In the genomic region with DNA sequence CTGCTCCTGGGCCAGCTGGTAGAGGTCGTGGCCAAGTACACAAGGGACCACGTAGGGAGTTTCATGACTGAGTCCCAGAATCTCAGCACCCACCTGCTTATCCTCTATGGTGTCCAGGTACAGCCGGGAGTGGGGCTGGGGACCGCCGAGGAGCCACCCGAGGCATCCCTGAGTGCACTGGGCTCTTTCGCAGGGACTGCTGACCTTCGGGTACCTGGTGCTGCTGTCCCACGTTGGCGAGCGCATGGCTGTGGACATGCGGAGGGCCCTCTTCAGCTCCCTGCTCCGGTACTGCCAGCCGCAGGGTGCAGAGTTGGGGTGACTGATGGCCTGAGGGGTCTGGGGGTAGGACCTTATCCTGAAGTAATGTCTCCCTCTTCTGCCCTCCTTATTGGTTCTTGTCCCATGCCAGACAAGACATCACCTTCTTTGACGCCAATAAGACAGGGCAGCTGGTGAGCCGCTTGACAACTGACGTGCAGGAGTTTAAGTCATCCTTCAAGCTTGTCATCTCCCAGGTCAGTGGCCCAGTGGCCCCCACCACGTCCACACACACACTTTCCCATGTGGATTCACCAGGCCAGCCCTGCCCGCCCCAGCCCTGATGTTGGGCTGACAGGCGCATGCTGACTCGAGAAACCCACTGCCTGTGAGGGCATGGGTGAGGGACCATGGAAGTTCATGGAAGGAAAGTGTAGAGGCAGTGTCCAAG, we compare ENCODE assay signal across 19 cellular contexts. TPM values are rescaled to one million over a fixed set of nuclear protein-coding genes. Genes with fewer than 3 reads are reported as not detected.
A peak's percentile ranks its signal among the peaks of the same experiment; 100 is the strongest.
DNase-seq lines count a peak whose midpoint lies in the region; ATAC-seq and TF ChIP-seq lines count a peak whose summit lies in the region.
"Had no signal": no experiment of that assay in that cellular context is flagged by ENCODE, and none has a peak within 500 bp of the region (broad histone marks: within the 10 kb centered on the region; RNA-seq: fewer than 3 reads in every experiment).

No MANE protein-coding gene starts in this region.

- H3K4me3 ChIP-seq in right cardiac atrium (ENCODE audit: low read length) (no peak overlapping the region), left ventricle myocardium inferior (no peak overlapping the region), right atrium auricular region (no peak overlapping the region), psoas muscle (no peak overlapping the region)
- H3K4me3 ChIP-seq: BLaER1, GM23248 had no signal

- no peaks in the 10 kb centered on the region for H3K27me3 ChIP-seq in right cardiac atrium (ENCODE audit: control insufficient read depth, insufficient read depth)
- no peaks in the 10 kb centered on the region for H3K27me3 ChIP-seq in left ventricle myocardium inferior (ENCODE audit: low read depth)
- H3K27me3 ChIP-seq in right atrium auricular region = no peaks in the 10 kb centered on the region
- no peaks in the 10 kb centered on the region for H3K27me3 ChIP-seq in psoas muscle (ENCODE audit: insufficient read depth in 3 of 3, low read length in 2 of 3)
- H3K27me3 ChIP-seq: BLaER1 had no signal

- no peak overlapping the region for H3K27ac ChIP-seq in right cardiac atrium (ENCODE audit: low read length)
- H3K27ac ChIP-seq in left ventricle myocardium inferior (replicated peaks) = peak overlapping the region; percentile 71
- H3K27ac ChIP-seq in right atrium auricular region = no peak overlapping the region
- peak overlapping the region; percentile 58 for H3K27ac ChIP-seq in psoas muscle
- H3K27ac ChIP-seq: 22Rv1, BLaER1, C4-2B, GM23248 had no signal

- peak; percentile 50 for DNase-seq in Right ventricle myocardium inferior (ENCODE audit: missing footprints)
- DNase-seq in right cardiac atrium = no peak
- no peak for DNase-seq in left ventricle myocardium inferior
- no peak for DNase-seq in right atrium auricular region (ENCODE audit: low spot score)
- DNase-seq in psoas muscle = no peak
- DNase-seq in medulla oblongata (ENCODE audit: extremely low spot score) = no peak
- DNase-seq: Caco-2; CD4-positive, CD25-positive, alpha-beta regulatory T cell; CD8-positive, alpha-beta T cell; DMS153; DND-41; GM23248; H7; HCEC 1CT had no signal

- H3K4me1 ChIP-seq in right cardiac atrium (ENCODE audit: control insufficient read depth, insufficient read depth, low read length) (no peaks in the 10 kb centered on the region), left ventricle myocardium inferior (peaks cover 40% of the 10 kb centered on the region), right atrium auricular region (peaks cover 1 to 18% of the 10 kb centered on the region in 2 donors), psoas muscle (peaks cover 26% of the 10 kb centered on the region)

- H3K9me3 ChIP-seq in right cardiac atrium (ENCODE audit: control insufficient read depth, low read length) = no peaks in the 10 kb centered on the region
- no peaks in the 10 kb centered on the region for H3K9me3 ChIP-seq in left ventricle myocardium inferior (replicated peaks)
- H3K9me3 ChIP-seq in right atrium auricular region = no peaks in the 10 kb centered on the region
- H3K9me3 ChIP-seq in psoas muscle = no peaks in the 10 kb centered on the region
- H3K9me3 ChIP-seq: BLaER1, Caco-2 had no signal

- TF ChIP-seq CTCF in left ventricle myocardium inferior (IDR thresholded peaks at IDR 0.05; ENCODE audit: borderline replicate concordance) (no peak), right atrium auricular region (IDR thresholded peaks at IDR 0.05) (no peak), psoas muscle (IDR thresholded peaks at IDR 0.05) (no peak)

- intact Hi-C loops in Right ventricle myocardium inferior (cut with DNase I) (no loop called here), right cardiac atrium (cut with DNase I) (no loop called here), left ventricle myocardium inferior (cut with micrococcal nuclease) (loop anchor here (10.0 kb wide), 1 partner anchor 70 kb away; no protein-coding TSS in a partner anchor), psoas muscle (cut with DNase I) (loop anchor here in 1 of 2 donors (5.0 kb wide), 1 partner anchor 78 kb away; no protein-coding TSS in a partner anchor)

- ATAC-seq in Right ventricle myocardium inferior (no peak), right cardiac atrium (no peak), psoas muscle (peak; percentile 13 to 35 (median 21)), GM18909 (IDR thresholded peaks at IDR 0.05; ENCODE audit: poor library complexity, unreplicated experiment) (no peak), HG02840 (IDR thresholded peaks at IDR 0.05; ENCODE audit: low FRiP score, unreplicated experiment) (no peak)
- ATAC-seq: CD8-positive, alpha-beta T cell had no signal

- 92% methylated on average over 21 of the region's 21 CpGs for WGBS in right cardiac atrium
- WGBS in psoas muscle, 3 donors = 80 to 87% (median 83%) methylated on average over 21 of the region's 21 CpGs

- H3K36me3 ChIP-seq in left ventricle myocardium inferior (peaks cover 39% of the 10 kb centered on the region), right atrium auricular region (peaks cover 25% of the 10 kb centered on the region), psoas muscle (ENCODE audit: insufficient read depth in 1 of 2, low read depth in 1 of 2) (peaks cover 6 to 61% of the 10 kb centered on the region in 2 donors)

RNA-seq across cellular contexts. Expression of gene ABCB8, which starts 6.2 kb away (rescaled TPM):
- 24.5 TPM for total RNA-seq in Right ventricle myocardium inferior
- 10 to 100 TPM; 20.9 to 24.5 (median 23.4) TPM for total RNA-seq in right cardiac atrium
- 19.6 TPM for polyA plus RNA-seq in right cardiac atrium
- 28.3 TPM for total RNA-seq in left ventricle myocardium inferior
- total RNA-seq in right atrium auricular region = 10 to 100 TPM; 11.9 to 20.6 TPM
- 10 to 100 TPM; 13.2 to 20.7 (median 19.2) TPM for total RNA-seq in psoas muscle
- polyA plus RNA-seq in psoas muscle = 10 to 100 TPM in 2 of 3 donors, 1 to 10 TPM in 1; 9.3 to 16.6 (median 12.9) TPM

RNA-seq across cellular contexts. Expression of gene ATG9B, which starts 10.2 kb away (rescaled TPM):
- total RNA-seq in Right ventricle myocardium inferior (not detected), right cardiac atrium (under 1 TPM in 2 of 4 donors, not detected in 2; 0.18 to 0.23 TPM), left ventricle myocardium inferior (not detected), right atrium auricular region (not detected), psoas muscle (not detected)
- polyA plus RNA-seq in right cardiac atrium (0.43 TPM), psoas muscle (under 1 TPM; 0.12 to 0.18 (median 0.18) TPM)
- total RNA-seq: GM23248 had no signal

RNA-seq across cellular contexts. Expression of gene ASIC3, which starts 13.9 kb away (rescaled TPM):
- total RNA-seq in Right ventricle myocardium inferior = 5.5 TPM
- total RNA-seq in right cardiac atrium = 1 to 10 TPM; 4.0 to 6.5 (median 5.0) TPM
- 5.3 TPM for polyA plus RNA-seq in right cardiac atrium
- 5.3 TPM for total RNA-seq in left ventricle myocardium inferior
- 1 to 10 TPM; 1.1 to 1.2 TPM for total RNA-seq in right atrium auricular region
- 1 to 10 TPM; 2.1 to 6.2 (median 3.9) TPM for total RNA-seq in psoas muscle
- polyA plus RNA-seq in psoas muscle = 1 to 10 TPM; 1.8 to 5.0 (median 1.8) TPM
- polyA plus RNA-seq: CD4-positive, CD25-positive, alpha-beta regulatory T cell had no signal

RNA-seq across cellular contexts. Expression of gene CDK5, which starts 23.2 kb away (rescaled TPM):
- total RNA-seq in Right ventricle myocardium inferior (6.7 TPM), right cardiac atrium (10 to 100 TPM in 1 of 4 donors, 1 to 10 TPM in 3; 6.2 to 11.2 (median 7.4) TPM), left ventricle myocardium inferior (9.6 TPM), right atrium auricular region (1 to 10 TPM; 4.4 to 4.9 TPM), psoas muscle (1 to 10 TPM; 3.8 to 6.4 (median 5.4) TPM)
- polyA plus RNA-seq in right cardiac atrium (6.5 TPM), psoas muscle (10 to 100 TPM in 1 of 3 donors, 1 to 10 TPM in 2; 5.7 to 15.2 (median 6.2) TPM)

RNA-seq across cellular contexts. Expression of gene SLC4A2, which starts 24.9 kb away (rescaled TPM):
- 61.2 TPM for total RNA-seq in Right ventricle myocardium inferior
- total RNA-seq in right cardiac atrium = 100 to 1,000 TPM in 2 of 4 donors, 10 to 100 TPM in 2; 83.5 to 120 (median 96.5) TPM
- polyA plus RNA-seq in right cardiac atrium = 61.7 TPM
- total RNA-seq in left ventricle myocardium inferior = 62.9 TPM
- total RNA-seq in right atrium auricular region = 100 to 1,000 TPM in 1 of 2 donors, 10 to 100 TPM in 1; 55.3 to 114 TPM
- 10 to 100 TPM; 26.5 to 36.0 (median 31.3) TPM for total RNA-seq in psoas muscle
- 10 to 100 TPM; 26.9 to 39.8 (median 33.5) TPM for polyA plus RNA-seq in psoas muscle

Comparison
In these comparisons a context has a peak if more than half of its experiments do, and no peak if none do; other contexts are left out.
1. H3K27ac ChIP-seq: peak in left ventricle myocardium inferior (single experiment) and psoas muscle (single experiment); none in right cardiac atrium (single experiment) and right atrium auricular region (0 of 2).
2. ATAC-seq: peak in psoas muscle (4 of 4); none in Right ventricle myocardium inferior (single experiment), right cardiac atrium (0 of 2), GM18909 (single experiment) and HG02840 (single experiment).